25 cellular contexts compared by ENCODE assay signal in the genomic region with DNA sequence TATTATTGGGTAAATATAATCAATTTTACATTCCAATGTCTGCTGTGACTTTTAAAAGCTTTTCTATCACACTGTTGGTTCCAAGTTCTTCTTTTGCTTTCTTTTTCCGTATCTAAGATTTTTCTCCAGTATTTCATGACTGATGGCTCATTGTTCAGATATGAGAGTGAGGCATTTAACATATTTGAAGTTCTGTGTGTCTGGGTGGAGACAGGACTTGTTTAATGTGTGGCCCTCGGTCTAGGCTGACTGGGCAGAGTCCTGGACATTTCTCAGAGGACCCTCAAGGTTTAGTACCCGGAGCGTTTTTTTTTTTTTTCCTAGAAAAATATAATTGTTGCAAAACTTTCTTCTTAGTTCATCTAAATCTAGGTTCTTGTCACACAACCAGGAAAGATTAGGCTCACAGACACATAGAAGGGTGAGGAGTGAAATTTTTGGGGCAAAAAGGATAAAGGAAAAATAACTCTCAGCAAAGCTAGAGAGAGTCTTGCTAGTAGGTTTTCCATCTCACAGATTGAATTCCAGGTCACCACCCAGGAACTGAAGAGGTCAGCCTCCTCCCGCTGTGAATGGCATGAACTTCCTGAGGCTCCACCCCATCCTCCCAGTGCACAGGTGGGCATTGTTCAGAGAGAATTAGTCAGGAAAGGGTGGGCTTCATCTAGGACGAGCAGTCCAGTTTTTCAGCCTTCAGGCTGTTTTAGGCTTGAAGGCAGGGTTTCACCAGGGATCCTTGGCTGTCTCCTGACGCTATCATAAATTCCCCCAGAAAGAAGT.
DNase-seq lines count a peak whose midpoint lies in the region; ATAC-seq, FAIRE-seq and TF ChIP-seq lines count a peak whose summit lies in the region.
"Had no signal": no experiment of that assay in that cellular context is flagged by ENCODE, and none has a peak within 500 bp of the region (broad histone marks: within the 10 kb centered on the region; RNA-seq: fewer than 3 reads in every experiment).

No MANE protein-coding gene starts in this region.

- FAIRE-seq in HTR-8/SVneo (lab: Jason Lieb, UNC): no peak
- FAIRE-seq: D721Med, islet of Langerhans had no signal

- H3K4me3 ChIP-seq in astrocyte of the spinal cord (ENCODE audit: low read depth, low read length): no peak overlapping the region
- H3K4me3 ChIP-seq: colonic mucosa, esophagus squamous epithelium, gastroesophageal sphincter, psoas muscle, stomach, tibial artery had no signal

- DNase-seq in ELR (ENCODE audit: low read depth) (peak; percentile 65), HTR-8/SVneo (ENCODE audit: insufficient read length, low spot score) (peak; percentile 2), astrocyte of the spinal cord (ENCODE audit: low read depth, low spot score) (peak; percentile 11), left kidney (ENCODE audit: low read depth, low spot score) (peak; percentile 19), hepatic stellate cell (ENCODE audit: low spot score) (no peak), COLO668 (lab: John Stamatoyannopoulos, UW; ENCODE audit: unreplicated experiment) (no peak)
- DNase-seq: activated CD4-positive, alpha-beta memory T cell treated with anti-CD3 and anti-CD28 coated beads for 36 hours; activated effector memory CD4-positive, alpha-beta T cell treated with Interleukin-2 at 50 U/mL for 16 hours; activated naive CD8-positive, alpha-beta T cell treated with anti-CD3 and anti-CD28 coated beads for 36 hours; C1 segment of cervical spinal cord; colonic mucosa; esophagus squamous epithelium; hypothalamus; NCI-H2081; NCI-H226; NCI-H748 treated with DMSO at 0.1 percent for 48 hours; psoas muscle; stimulated activated CD8-positive, alpha-beta memory T cell treated with anti-CD3 and anti-CD28 coated beads, Interleukin-4, amount 100 ng/mL, for 48 hours; stomach; tibial artery had no signal

- in situ Hi-C loops in astrocyte of the spinal cord (cut with HindIII; ENCODE audit: low sequenced_read_pairs): no loop called here

- TF ChIP-seq CTCF in astrocyte of the spinal cord (IDR thresholded peaks at IDR 0.05; ENCODE audit: low read depth, low read length): no peak

- ATAC-seq in HG03378 (IDR thresholded peaks at IDR 0.05; ENCODE audit: unreplicated experiment): no peak
- ATAC-seq in GM21447 (IDR thresholded peaks at IDR 0.05; ENCODE audit: unreplicated experiment): no peak
- ATAC-seq: gastroesophageal sphincter, psoas muscle had no signal

Comparison
In these comparisons a context has a peak if more than half of its experiments do, and no peak if none do; other contexts are left out.
1. DNase-seq: peak in ELR (single experiment), HTR-8/SVneo (single experiment), astrocyte of the spinal cord (single experiment) and left kidney (single experiment); none in hepatic stellate cell (single experiment) and COLO668 (single experiment).